13 cellular contexts compared by ENCODE assay signal in the genomic region with DNA sequence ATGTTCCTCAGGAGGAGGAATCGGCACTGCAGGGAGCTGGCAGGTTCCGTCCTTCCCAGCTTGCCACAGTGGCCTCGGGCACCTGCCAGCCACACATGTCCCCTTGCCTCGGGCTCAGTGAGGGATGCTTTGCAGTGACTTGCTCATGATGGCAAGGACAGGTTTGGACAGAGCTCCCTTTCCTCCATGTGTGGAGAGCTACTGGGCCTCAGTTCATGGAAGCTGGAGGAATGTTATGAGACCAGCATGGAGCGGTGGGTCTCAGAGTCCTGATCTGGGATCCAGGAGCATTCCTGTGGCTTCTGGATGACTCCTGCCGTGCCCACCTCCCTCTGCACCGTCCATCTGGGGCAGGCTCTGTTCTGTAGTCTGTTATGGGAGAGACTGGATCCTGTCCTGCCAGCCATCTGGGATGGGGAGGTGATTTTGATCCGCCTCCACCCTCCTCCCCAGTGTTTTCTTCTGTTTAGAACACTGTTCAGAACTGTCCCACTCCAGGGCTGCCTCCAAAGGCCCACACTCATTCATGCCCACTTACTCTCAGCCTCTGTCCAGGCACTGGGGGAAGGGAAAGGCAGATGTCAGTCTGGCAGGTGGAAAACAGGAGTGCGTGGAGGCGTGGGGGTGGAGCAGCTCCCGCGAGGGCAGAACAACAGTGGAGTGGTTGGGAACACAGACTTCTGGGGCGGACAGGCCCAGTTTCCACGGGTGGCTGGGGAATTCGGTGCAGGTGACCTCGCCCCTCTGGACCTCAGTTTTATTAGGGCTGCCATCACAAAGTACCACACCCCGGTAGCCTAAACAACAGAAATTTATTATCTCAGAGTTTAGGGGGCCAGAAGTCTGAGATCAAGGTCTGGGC. TPM values are rescaled to one million over a fixed set of nuclear protein-coding genes. Genes with fewer than 3 reads are reported as not detected.
DNase-seq lines count a peak whose midpoint lies in the region; ATAC-seq, FAIRE-seq and TF ChIP-seq lines count a peak whose summit lies in the region.
"Had no signal": no experiment of that assay in that cellular context is flagged by ENCODE, and none has a peak within 500 bp of the region (broad histone marks: within the 10 kb centered on the region; RNA-seq: fewer than 3 reads in every experiment).

No MANE protein-coding gene starts in this region.

- H3K27me3 ChIP-seq in AG04450 (ENCODE audit: control insufficient read depth, insufficient read depth, low read length) (no peaks in the 10 kb centered on the region), adrenal gland (no peaks in the 10 kb centered on the region)

- FAIRE-seq in RCC 7860 (lab: Jason Lieb, UNC): no peak

- TF ChIP-seq CTCF in AG04450 (IDR thresholded peaks at IDR 0.05; ENCODE audit: low read depth, low read length): no peak
- TF ChIP-seq CTCF in HEK293 (tag by site-specific recombination; IDR thresholded peaks at IDR 0.05): no peak
- no peak for TF ChIP-seq CTCF in mesothelial cell of epicardium (IDR thresholded peaks at IDR 0.05; ENCODE audit: unreplicated experiment)
- TF ChIP-seq CTCF in adrenal gland (IDR thresholded peaks at IDR 0.05): no peak

- peaks cover 8% of the 10 kb centered on the region for H3K9me3 Mint-ChIP-seq in mesothelial cell of epicardium
- H3K9me3 Mint-ChIP-seq in activated T-helper 2 cell treated with anti-CD3 and anti-CD28 coated beads, Interferon-gamma antibody, Interleukin-2, Interleukin-4, amounts not matched to agents 10 μg/mL and 5 μg/mL and 100 μg/mL, durations not matched to agents 14 hours and 24 hours and 36 hours: peaks cover 30% of the 10 kb centered on the region

- intact Hi-C loops in activated T-helper 2 cell treated with anti-CD3 and anti-CD28 coated beads, Interferon-gamma antibody, Interleukin-2, Interleukin-4, amounts not matched to agents 10 μg/mL and 5 μg/mL and 100 μg/mL, durations not matched to agents 14 hours and 24 hours and 36 hours (cut with micrococcal nuclease): no loop called here
- intact Hi-C loops in adrenal gland (cut with DNase I): no loop called here

- peak overlapping the region; percentile 87 for H3K27ac Mint-ChIP-seq in mesothelial cell of epicardium
- H3K27ac Mint-ChIP-seq in activated T-helper 2 cell treated with anti-CD3 and anti-CD28 coated beads, Interferon-gamma antibody, Interleukin-2, Interleukin-4, amounts not matched to agents 10 μg/mL and 5 μg/mL and 100 μg/mL, durations not matched to agents 14 hours and 24 hours and 36 hours: no peak overlapping the region
- H3K27ac Mint-ChIP-seq: activated CD8-positive, alpha-beta T cell treated with anti-CD3 and anti-CD28 coated beads, Interleukin-2, amount 10 ng/mL, durations not matched to agents 7 days and 5 days had no signal

- POLR2A ChIA-PET in AG04450 (lab: Yijun Ruan, JAX) (interaction anchor here (0.6 kb wide), 1 partner anchor 23 kb away, joined by 6 read pairs; no protein-coding TSS in a partner anchor), HEK293 (lab: Yijun Ruan, JAX) (interaction anchor here (0.5 kb wide), 1 partner anchor 18 kb away, joined by 3 read pairs; no protein-coding TSS in a partner anchor)

- no peak for ATAC-seq in GM19463 (IDR thresholded peaks at IDR 0.05; ENCODE audit: unreplicated experiment)
- ATAC-seq: activated CD8-positive, alpha-beta T cell treated with anti-CD3 and anti-CD28 coated beads, Interleukin-2, amount 10 ng/mL, durations not matched to agents 7 days and 5 days had no signal

- TF ChIP-seq POLR2A in adrenal gland (IDR thresholded peaks at IDR 0.05): no peak

- CTCF ChIA-PET in AG04450 (lab: Charles Lee) (no interaction called here), HEK293 (lab: Yijun Ruan, JAX) (no interaction called here)

- DNase-seq in AG04450 (ENCODE audit: low read depth, low spot score): no peak
- DNase-seq in astrocyte of the hippocampus (ENCODE audit: low read depth, low spot score): peak; percentile 71
- no peak for DNase-seq in mesothelial cell of epicardium (ENCODE audit: low spot score in 2 of 2, unreplicated experiment in 2 of 2)
- DNase-seq in activated T-helper 2 cell treated with anti-CD3 and anti-CD28 coated beads, Interferon-gamma antibody, Interleukin-2, Interleukin-4, amounts not matched to agents 10 μg/mL and 5 μg/mL and 100 μg/mL, durations not matched to agents 14 hours and 24 hours and 36 hours (ENCODE audit: low spot score): no peak
- DNase-seq in RCC 7860 (ENCODE audit: low spot score): no peak
- DNase-seq in adrenal gland: no peak
- DNase-seq: activated CD8-positive, alpha-beta T cell treated with anti-CD3 and anti-CD28 coated beads, Interleukin-2, amount 10 ng/mL, durations not matched to agents 7 days and 5 days; amygdala; CD4-positive, CD25-positive, alpha-beta regulatory T cell; NCI-H2029 treated with DMSO at 0.1 percent for 48 hours had no signal

- H3K36me3 Mint-ChIP-seq in mesothelial cell of epicardium: peaks cover 11% of the 10 kb centered on the region
- peaks cover 5% of the 10 kb centered on the region for H3K36me3 Mint-ChIP-seq in activated T-helper 2 cell treated with anti-CD3 and anti-CD28 coated beads, Interferon-gamma antibody, Interleukin-2, Interleukin-4, amounts not matched to agents 10 μg/mL and 5 μg/mL and 100 μg/mL, durations not matched to agents 14 hours and 24 hours and 36 hours (ENCODE audit: low read depth)

- H3K4me1 ChIP-seq in HEK293 (ENCODE audit: control insufficient read depth, insufficient read depth, low read length): peaks cover 12% of the 10 kb centered on the region; the same call in 1 of the 2 replicates
- no peaks in the 10 kb centered on the region for H3K4me1 ChIP-seq in adrenal gland (replicated peaks in 1 of 2)
- H3K4me1 ChIP-seq: parathyroid adenoma had no signal

- H3K4me3 Mint-ChIP-seq in mesothelial cell of epicardium: no peak overlapping the region
- H3K4me3 Mint-ChIP-seq in activated T-helper 2 cell treated with anti-CD3 and anti-CD28 coated beads, Interferon-gamma antibody, Interleukin-2, Interleukin-4, amounts not matched to agents 10 μg/mL and 5 μg/mL and 100 μg/mL, durations not matched to agents 14 hours and 24 hours and 36 hours (ENCODE audit: low read depth): no peak overlapping the region
- H3K4me3 Mint-ChIP-seq: activated CD8-positive, alpha-beta T cell treated with anti-CD3 and anti-CD28 coated beads, Interleukin-2, amount 10 ng/mL, durations not matched to agents 7 days and 5 days; CD4-positive, CD25-positive, alpha-beta regulatory T cell had no signal

- H3K9me3 ChIP-seq in AG04450 (ENCODE audit: control insufficient read depth, insufficient read depth, low read length) (peaks cover 15% of the 10 kb centered on the region), HEK293 (ENCODE audit: control insufficient read depth, insufficient read depth, low read depth, low read length) (peaks cover 14% of the 10 kb centered on the region), adrenal gland (replicated peaks in 1 of 3) (no peaks in the 10 kb centered on the region)

- peaks cover 12% of the 10 kb centered on the region for H3K4me1 Mint-ChIP-seq in mesothelial cell of epicardium
- H3K4me1 Mint-ChIP-seq in activated T-helper 2 cell treated with anti-CD3 and anti-CD28 coated beads, Interferon-gamma antibody, Interleukin-2, Interleukin-4, amounts not matched to agents 10 μg/mL and 5 μg/mL and 100 μg/mL, durations not matched to agents 14 hours and 24 hours and 36 hours (ENCODE audit: low read depth): no peaks in the 10 kb centered on the region

- 85 to 89% (median 87%) methylated on average over 12 to 17 of the region's 17 CpGs for WGBS in adrenal gland, 4 donors

- H3K36me3 ChIP-seq in HEK293 (ENCODE audit: control insufficient read depth in 2 of 2, insufficient read depth in 1 of 2, low read length in 2 of 2) (peaks cover 0 to 6% of the 10 kb centered on the region in 2 experiments; a peak in 2 of 3 replicates), adrenal gland (replicated peaks in 1 of 2) (no peaks in the 10 kb centered on the region)

- H3K27ac ChIP-seq in AG04450 (ENCODE audit: low read depth, low read length): peak overlapping the region; percentile 52
- H3K27ac ChIP-seq in HEK293 (ENCODE audit: extremely low read depth, low read depth, low read length): 0 out of 2 replicates have a peak overlapping the region, but pooled peaks have one; percentile 24
- H3K27ac ChIP-seq in adrenal gland: no peak overlapping the region
- H3K27ac ChIP-seq: parathyroid adenoma had no signal

- H3K27me3 Mint-ChIP-seq in mesothelial cell of epicardium (ENCODE audit: low read depth): no peaks in the 10 kb centered on the region
- no peaks in the 10 kb centered on the region for H3K27me3 Mint-ChIP-seq in activated T-helper 2 cell treated with anti-CD3 and anti-CD28 coated beads, Interferon-gamma antibody, Interleukin-2, Interleukin-4, amounts not matched to agents 10 μg/mL and 5 μg/mL and 100 μg/mL, durations not matched to agents 14 hours and 24 hours and 36 hours (ENCODE audit: low read depth)
- H3K27me3 Mint-ChIP-seq: CD4-positive, CD25-positive, alpha-beta regulatory T cell had no signal

- H3K4me3 ChIP-seq in AG04450 (ENCODE audit: low read depth, low read length): no peak overlapping the region
- H3K4me3 ChIP-seq in HEK293 (ENCODE audit: low read depth, low read length): no peak overlapping the region
- no peak overlapping the region for H3K4me3 ChIP-seq in adrenal gland

TF ChIP-seq in HEK293, 187 proteins besides CTCF, POLR2A, EP300 and RAD21 (continues in another document):
- TF ChIP-seq, protein P1, sequence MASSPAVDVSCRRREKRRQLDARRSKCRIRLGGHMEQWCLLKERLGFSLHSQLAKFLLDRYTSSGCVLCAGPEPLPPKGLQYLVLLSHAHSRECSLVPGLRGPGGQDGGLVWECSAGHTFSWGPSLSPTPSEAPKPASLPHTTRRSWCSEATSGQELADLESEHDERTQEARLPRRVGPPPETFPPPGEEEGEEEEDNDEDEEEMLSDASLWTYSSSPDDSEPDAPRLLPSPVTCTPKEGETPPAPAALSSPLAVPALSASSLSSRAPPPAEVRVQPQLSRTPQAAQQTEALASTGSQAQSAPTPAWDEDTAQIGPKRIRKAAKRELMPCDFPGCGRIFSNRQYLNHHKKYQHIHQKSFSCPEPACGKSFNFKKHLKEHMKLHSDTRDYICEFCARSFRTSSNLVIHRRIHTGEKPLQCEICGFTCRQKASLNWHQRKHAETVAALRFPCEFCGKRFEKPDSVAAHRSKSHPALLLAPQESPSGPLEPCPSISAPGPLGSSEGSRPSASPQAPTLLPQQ (tag by site-specific recombination; IDR thresholded peaks at IDR 0.05): no peak
- no peak for TF ChIP-seq ZNF324 (tag by site-specific recombination; IDR thresholded peaks at IDR 0.05)
- no peak for TF ChIP-seq ZNF19 (tag by site-specific recombination; IDR thresholded peaks at IDR 0.05; ENCODE audit: low read depth)
- TF ChIP-seq GLI4 (tag by site-specific recombination; IDR thresholded peaks at IDR 0.05): no peak

RNA-seq across cellular contexts. Expression of a gene that starts 59.4 kb away (rescaled TPM):
- polyA plus RNA-seq in AG04450 (2011; rRNA removed) (4.9 and 9.4 TPM in 2 replicates), adrenal gland (10 to 100 TPM in 2 of 3 donors, 1 to 10 TPM in 1; 2.2 to 12.0 (median 10.2) TPM)
- polyA minus RNA-seq in AG04450 (2011; rRNA and poly(A)+ RNA removed): 24.9 and 34.6 TPM in 2 replicates
- total RNA-seq in mesothelial cell of epicardium (55.2 to 60.1 TPM (median 58.2 TPM) in 3 replicates), adrenal gland (10 to 100 TPM in 6 of 8 donors, 1 to 10 TPM in 2; 8.4 to 24.1 (median 14.1) TPM)
- total RNA-seq in activated T-helper 2 cell treated with anti-CD3 and anti-CD28 coated beads, Interferon-gamma antibody, Interleukin-2, Interleukin-4, amounts not matched to agents 10 μg/mL and 5 μg/mL and 100 μg/mL, durations not matched to agents 14 hours and 24 hours and 36 hours: 15.6 and 15.9 TPM in 2 replicates

Comparison
In these comparisons a context has a peak if more than half of its experiments do, and no peak if none do; other contexts are left out.
1. H3K27ac ChIP-seq: peak in AG04450 (single experiment) and HEK293 (single experiment); none in adrenal gland (0 of 5).